ENCODE assay signal across 34 cellular contexts in genomic region chr5:64340293-64340692, GRCh38.
"Had no signal": no experiment of that assay in that cellular context is flagged by ENCODE, and none has a peak within 500 bp of the region (broad histone marks: within the 10 kb centered on the region; RNA-seq: fewer than 3 reads in every experiment).

No MANE protein-coding gene starts in this region.

- H3K27ac Mint-ChIP-seq: activated B cell treated with CpG ODN at 0.5 μM for 24 hours; activated CD8-positive, alpha-beta T cell treated with anti-CD3 and anti-CD28 coated beads for 36 hours; activated naive CD8-positive, alpha-beta T cell; activated T-helper 17 cell treated with anti-CD3 and anti-CD28 coated beads, Interleukin-2, amount 50 U/mL, for 72 hours; effector memory CD8-positive, alpha-beta T cell; T-helper 17 cell; T-helper 2 cell treated with Interferon-gamma antibody and Interleukin-4, amounts not matched to agents 5 μg/mL and 100 μg/mL, for 36 hours had no signal

- DNase-seq: activated B cell treated with CpG ODN at 0.5 μM for 24 hours; activated CD4-positive, alpha-beta T cell treated with anti-CD3 and anti-CD28 coated beads for 48 hours; activated CD4-positive, alpha-beta T cell treated with anti-CD3 and anti-CD28 coated beads, Interleukin-2, amount 50 U/mL, for 1 hour; activated CD4-positive, alpha-beta T cell treated with anti-CD3 and anti-CD28 coated beads, Interleukin-2, amount 50 U/mL, for 48 hours; activated CD8-positive, alpha-beta memory T cell treated with anti-CD3 and anti-CD28 coated beads for 24 hours; activated CD8-positive, alpha-beta T cell treated with anti-CD3 and anti-CD28 coated beads for 36 hours; activated effector memory CD4-positive, alpha-beta T cell treated with Interleukin-2 at 50 U/mL for 16 hours; activated gamma-delta T cell treated with Interleukin-2 at 50 U/mL for 16 hours; activated naive CD4-positive, alpha-beta T cell treated with anti-CD3 and anti-CD28 coated beads, Interleukin-2, amount 50 U/mL, for 16 hours; activated naive CD4-positive, alpha-beta T cell treated with Interleukin-2 at 50 U/mL for 16 hours; activated T-cell treated with anti-CD3 and anti-CD28 coated beads, Interleukin-2, amount 50 U/mL, for 4 hours; amniotic stem cell; anterior cingulate cortex; brain microvascular endothelial cell; caudate nucleus; cortex of kidney; dermis blood vessel endothelial cell; effector CD4-positive, alpha-beta T cell; effector memory CD8-positive, alpha-beta T cell; foreskin fibroblast; gastrocnemius medialis; glutamatergic neuron; heart left ventricle; T-helper 1 cell; T-helper 17 cell; T1000; WERI-Rb-1 had no signal

- ATAC-seq: activated CD4-positive, CD25-positive, alpha-beta regulatory T cell treated with anti-CD3 and anti-CD28 coated beads, Interleukin-2, amount 50 U/mL, for 24 hours; activated CD8-positive, alpha-beta T cell treated with anti-CD3 and anti-CD28 coated beads for 36 hours; activated T-cell treated with anti-CD3 and anti-CD28 coated beads, Interleukin-2, amount 50 U/mL, for 4 hours; activated T-helper 17 cell treated with anti-CD3 and anti-CD28 coated beads, Interleukin-2, amount 50 U/mL, for 72 hours; effector memory CD8-positive, alpha-beta T cell; esophagus mucosa; gastrocnemius medialis; heart left ventricle; T-helper 17 cell had no signal

- H3K4me1 Mint-ChIP-seq: activated B cell treated with CpG ODN at 0.5 μM for 24 hours; activated T-helper 17 cell treated with anti-CD3 and anti-CD28 coated beads, Interleukin-2, amount 50 U/mL, for 72 hours; T-helper 17 cell had no signal

- H3K27me3 Mint-ChIP-seq: activated B cell treated with CpG ODN at 0.5 μM for 24 hours; activated CD8-positive, alpha-beta T cell treated with anti-CD3 and anti-CD28 coated beads for 36 hours; activated naive CD8-positive, alpha-beta T cell; activated T-helper 17 cell treated with anti-CD3 and anti-CD28 coated beads, Interleukin-2, amount 50 U/mL, for 72 hours; effector memory CD8-positive, alpha-beta T cell; T-helper 17 cell had no signal

- H3K27ac ChIP-seq: brain microvascular endothelial cell, gastrocnemius medialis, heart left ventricle, WERI-Rb-1 had no signal

- H3K27me3 ChIP-seq: brain microvascular endothelial cell, gastrocnemius medialis, heart left ventricle had no signal

- H3K36me3 Mint-ChIP-seq: activated naive CD8-positive, alpha-beta T cell had no signal

- H3K4me3 ChIP-seq: gastrocnemius medialis, heart left ventricle had no signal

- H3K9me3 Mint-ChIP-seq: activated B cell treated with CpG ODN at 0.5 μM for 24 hours had no signal

- H3K36me3 ChIP-seq: brain microvascular endothelial cell, gastrocnemius medialis, heart left ventricle, WERI-Rb-1 had no signal

- H3K9me3 ChIP-seq: gastrocnemius medialis had no signal

- H3K4me3 Mint-ChIP-seq: activated B cell treated with CpG ODN at 0.5 μM for 24 hours; activated CD8-positive, alpha-beta T cell treated with anti-CD3 and anti-CD28 coated beads for 36 hours; activated naive CD8-positive, alpha-beta T cell; activated T-cell treated with anti-CD3 and anti-CD28 coated beads, Interleukin-2, amount 50 U/mL, for 4 hours; activated T-helper 17 cell treated with anti-CD3 and anti-CD28 coated beads, Interleukin-2, amount 50 U/mL, for 72 hours; effector memory CD8-positive, alpha-beta T cell; T-helper 17 cell; T-helper 2 cell treated with Interferon-gamma antibody and Interleukin-4, amounts not matched to agents 5 μg/mL and 100 μg/mL, for 36 hours had no signal

- H3K4me1 ChIP-seq: gastrocnemius medialis, heart left ventricle had no signal

- FAIRE-seq: astrocyte, colon had no signal
